Comparison of ENCODE assay signal across 20 cellular contexts in genomic region chr4:86286729-86287128, GRCh38.
"Had no signal": no experiment of that assay in that cellular context is flagged by ENCODE, and none has a peak within 500 bp of the region (broad histone marks: within the 10 kb centered on the region; RNA-seq: fewer than 3 reads in every experiment).

No MANE protein-coding gene starts in this region.

- H3K36me3 Mint-ChIP-seq: natural killer cell had no signal

- H3K9me3 ChIP-seq: mucosa of descending colon, right atrium auricular region, stomach had no signal

- FAIRE-seq: small intestine had no signal

- H3K4me3 ChIP-seq: coronary artery, hepatocyte, lung, mucosa of descending colon, right atrium auricular region, stomach had no signal

- H3K4me2 ChIP-seq: hepatocyte had no signal

- H3K36me3 ChIP-seq: right atrium auricular region, stomach had no signal

- H2AFZ ChIP-seq: hepatocyte had no signal

- H3K9me3 Mint-ChIP-seq: neural crest cell had no signal

- H3K79me2 ChIP-seq: hepatocyte had no signal

- H3K4me1 ChIP-seq: right atrium auricular region, stomach had no signal

- H3K27ac Mint-ChIP-seq: natural killer cell had no signal

- H3K27me3 ChIP-seq: hepatocyte, right atrium auricular region, stomach had no signal

- H3K4me1 Mint-ChIP-seq: natural killer cell, neural crest cell had no signal

- H3K27ac ChIP-seq: coronary artery, epithelial cell of prostate, hepatocyte, right atrium auricular region, stomach had no signal

- ATAC-seq: left colon, left ventricle myocardium superior, mucosa of descending colon, natural killer cell had no signal

- H3K4me3 Mint-ChIP-seq: natural killer cell, neural crest cell had no signal

- DNase-seq: central memory CD4-positive, alpha-beta T cell; effector CD4-positive, alpha-beta T cell; foreskin melanocyte; head of caudate nucleus; left colon; left ventricle myocardium superior; mucosa of descending colon; natural killer cell; occipital lobe; small intestine; stimulated activated CD4-positive, alpha-beta T cell treated with anti-CD3 and anti-CD28 coated beads, Interleukin-12 subunit alpha, Interleukin-12 subunit beta, amount 100 ng/mL, for 4 hours; stimulated activated naive CD4-positive, alpha-beta T cell; stomach; substantia nigra had no signal
